ENCODE assay signal across 26 cellular contexts in genomic region chr3:47210863-47211405, GRCh38. TPM values are rescaled to one million over a fixed set of nuclear protein-coding genes. Genes with fewer than 3 reads are reported as not detected.
A peak's percentile ranks its signal among the peaks of the same experiment; 100 is the strongest.
DNase-seq lines count a peak whose midpoint lies in the region; ATAC-seq, FAIRE-seq and TF ChIP-seq lines count a peak whose summit lies in the region.
"Had no signal": no experiment of that assay in that cellular context is flagged by ENCODE, and none has a peak within 500 bp of the region (broad histone marks: within the 10 kb centered on the region; RNA-seq: fewer than 3 reads in every experiment).

No MANE protein-coding gene starts in this region.

- CTCF ChIA-PET in K562 (lab: Yijun Ruan, JAX; ENCODE audit: low intra/inter-chr PET ratio), result no interaction called here
- CTCF ChIA-PET in activated CD4-positive, alpha-beta memory T cell treated with anti-CD3 and anti-CD28 coated beads for 36 hours (lab: Charles Lee), result interaction anchor here (0.8 kb wide), 1 partner anchor 15 kb away, joined by 3 read pairs; no protein-coding TSS in a partner anchor

- TF ChIP-seq CTCF in K562 (IDR thresholded peaks at IDR 0.05 in 2 of 3, conservative IDR thresholded peaks at IDR 0.05 in 1 of 3; ENCODE audit: insufficient read depth in 2 of 3, low read depth in 1 of 3, low read length in 3 of 3), result no peak
- no peak for TF ChIP-seq CTCF in sigmoid colon (IDR thresholded peaks at IDR 0.05)

- no peak overlapping the region for H2AFZ ChIP-seq in K562 (ENCODE audit: low read depth, low read length)

- H3K9me3 Mint-ChIP-seq in activated CD4-positive, alpha-beta memory T cell treated with anti-CD3 and anti-CD28 coated beads for 36 hours, result no peaks in the 10 kb centered on the region
- H3K9me3 Mint-ChIP-seq: CD14-positive monocyte; CD4-positive, alpha-beta memory T cell; CD4-positive, CD25-positive, alpha-beta regulatory T cell; CD8-positive, alpha-beta memory T cell had no signal

- no peaks in the 10 kb centered on the region for H3K9me1 ChIP-seq in K562 (ENCODE audit: control insufficient read depth, insufficient read depth, low read length)

- H4K20me1 ChIP-seq in K562 (replicated peaks; ENCODE audit: control insufficient read depth, insufficient read depth, low read length), result no peaks in the 10 kb centered on the region
- H4K20me1 ChIP-seq: BLaER1 had no signal

- ATAC-seq in K562, result no peak
- ATAC-seq: GM12878 had no signal

- H3K27ac ChIP-seq in K562 (ENCODE audit: extremely low read depth, low read depth, low read length) (no peak overlapping the region), sigmoid colon (no peak overlapping the region)
- H3K27ac ChIP-seq: 22Rv1, BLaER1 had no signal

- H3K4me3 Mint-ChIP-seq in activated CD4-positive, alpha-beta memory T cell treated with anti-CD3 and anti-CD28 coated beads for 36 hours, result no peak overlapping the region
- H3K4me3 Mint-ChIP-seq: CD14-positive monocyte; CD4-positive, alpha-beta memory T cell; CD4-positive, CD25-positive, alpha-beta regulatory T cell; CD8-positive, alpha-beta memory T cell had no signal

- H3K9me3 ChIP-seq in K562 (replicated peaks; ENCODE audit: control insufficient read depth, insufficient read depth, low read depth, low read length) (no peaks in the 10 kb centered on the region), sigmoid colon (no peaks in the 10 kb centered on the region)
- H3K9me3 ChIP-seq: BE2C, BLaER1 had no signal

- in situ Hi-C loops in K562 (cut with MboI), result no loop called here

- DNase-seq in K562 (ENCODE audit: extremely low read depth in 1 of 4, low spot score in 3 of 4) (no peak), sigmoid colon (peak; percentile 4), NCI-H2196 treated with DMSO at 0.1 percent for 48 hours (lab: John Stamatoyannopoulos, UW; ENCODE audit: unreplicated experiment) (no peak)
- DNase-seq in activated CD4-positive, alpha-beta memory T cell treated with anti-CD3 and anti-CD28 coated beads for 36 hours, result no peak
- DNase-seq: ACHN; BE2C; C1 segment of cervical spinal cord; CD4-positive, alpha-beta memory T cell; CD4-positive, CD25-positive, alpha-beta regulatory T cell; CD8-positive, alpha-beta memory T cell; COR-L47; DMS 273 treated with DMSO at 0.1 percent for 48 hours; DMS153; DMS53; DMS79; DND-41; EL; GDM1 had no signal

- TF ChIP-seq EP300 in K562 (IDR thresholded peaks at IDR 0.05; ENCODE audit: low read length) (no peak), sigmoid colon (IDR thresholded peaks at IDR 0.05) (no peak)

- H3K9ac ChIP-seq in K562 (ENCODE audit: insufficient read depth in 1 of 2, low read depth in 2 of 2, low read length in 2 of 2), result no peak overlapping the region
- H3K9ac ChIP-seq: BLaER1 had no signal

- H3K27ac Mint-ChIP-seq in activated CD4-positive, alpha-beta memory T cell treated with anti-CD3 and anti-CD28 coated beads for 36 hours, result no peak overlapping the region
- H3K27ac Mint-ChIP-seq: CD4-positive, alpha-beta memory T cell; CD4-positive, CD25-positive, alpha-beta regulatory T cell; CD8-positive, alpha-beta memory T cell had no signal

- WGBS in K562 (ENCODE audit: insufficient coverage, low coverage, missing lambda C conversion rate), result 53% methylated on average over 3 of the region's 3 CpGs
- WGBS in sigmoid colon, 2 donors, result 93 to 96% methylated on average over 3 of the region's 3 CpGs

- no peaks in the 10 kb centered on the region for H3K27me3 Mint-ChIP-seq in activated CD4-positive, alpha-beta memory T cell treated with anti-CD3 and anti-CD28 coated beads for 36 hours
- H3K27me3 Mint-ChIP-seq: CD4-positive, alpha-beta memory T cell; CD4-positive, CD25-positive, alpha-beta regulatory T cell; CD8-positive, alpha-beta memory T cell had no signal

- no peaks in the 10 kb centered on the region for H3K36me3 ChIP-seq in K562 (ENCODE audit: control insufficient read depth, insufficient read depth, low read length)
- peaks cover 0 to under 1% (median 0%) of the 10 kb centered on the region in 4 donors for H3K36me3 ChIP-seq in sigmoid colon
- H3K36me3 ChIP-seq: BE2C, BLaER1 had no signal

- TF ChIP-seq POLR2A in K562 (conservative IDR thresholded peaks at IDR 0.05), result no peak
- TF ChIP-seq POLR2A in sigmoid colon (IDR thresholded peaks at IDR 0.05), result no peak

- intact Hi-C loops in K562 (cut with micrococcal nuclease) (no loop called here), sigmoid colon (cut with DNase I) (no loop called here)
- intact Hi-C loops in activated CD4-positive, alpha-beta memory T cell treated with anti-CD3 and anti-CD28 coated beads for 36 hours (cut with micrococcal nuclease), result no loop called here

- peak; percentile 47 for FAIRE-seq in A204.1 (lab: Jason Lieb, UNC)
- no peak for FAIRE-seq in K562 (lab: Jason Lieb, UNC)
- FAIRE-seq: GM12878, GM12892, GM18507, GM19239 had no signal

- H3K79me2 ChIP-seq in K562 (ENCODE audit: control insufficient read depth, insufficient read depth, low read length), result no peaks in the 10 kb centered on the region

- no peak overlapping the region for H3K4me2 ChIP-seq in K562 (ENCODE audit: insufficient read depth, low read length)
- H3K4me2 ChIP-seq: BLaER1 had no signal

- no TSS peak for BruUV-seq in K562 (replicated peaks; lab: Mats Ljungman, UMichigan)

- no peaks in the 10 kb centered on the region for H3K36me3 Mint-ChIP-seq in activated CD4-positive, alpha-beta memory T cell treated with anti-CD3 and anti-CD28 coated beads for 36 hours
- H3K36me3 Mint-ChIP-seq: CD14-positive monocyte; CD4-positive, alpha-beta memory T cell; CD4-positive, CD25-positive, alpha-beta regulatory T cell; CD8-positive, alpha-beta memory T cell had no signal

- POLR2A ChIA-PET in K562 (lab: Yijun Ruan, JAX), result interaction anchor here (0.7 to 1.5 kb wide), 3 partner anchors 10 to 11 kb away, joined by 3 to 11 read pairs (median 9); no protein-coding TSS in a partner anchor
- POLR2A ChIA-PET in activated CD4-positive, alpha-beta memory T cell treated with anti-CD3 and anti-CD28 coated beads for 36 hours (lab: Charles Lee), result interaction anchor here (0.6 kb wide), 1 partner anchor 23 kb away, joined by 4 read pairs; no protein-coding TSS in a partner anchor

- peaks cover 2 to 6% of the 10 kb centered on the region in 2 experiments; a peak in 2 of 5 replicates for H3K4me1 ChIP-seq in K562 (replicated peaks in 1 of 2; ENCODE audit: control insufficient read depth in 2 of 2, insufficient read depth in 2 of 2, low read length in 2 of 2)
- no peaks in the 10 kb centered on the region for H3K4me1 ChIP-seq in sigmoid colon
- H3K4me1 ChIP-seq: BE2C, BLaER1 had no signal

- no peaks in the 10 kb centered on the region for H3K4me1 Mint-ChIP-seq in activated CD4-positive, alpha-beta memory T cell treated with anti-CD3 and anti-CD28 coated beads for 36 hours (ENCODE audit: low read depth)
- H3K4me1 Mint-ChIP-seq: CD14-positive monocyte; CD4-positive, alpha-beta memory T cell; CD4-positive, CD25-positive, alpha-beta regulatory T cell; CD8-positive, alpha-beta memory T cell had no signal

- H3K4me3 ChIP-seq in K562, result no peak overlapping the region
- H3K4me3 ChIP-seq in sigmoid colon, result no peak overlapping the region
- H3K4me3 ChIP-seq: BLaER1, GM12878 had no signal

- TF ChIP-seq RAD21 in K562 (CRISPR knock-in tag; conservative IDR thresholded peaks at IDR 0.05 in 1 of 2, IDR thresholded peaks at IDR 0.05 in 1 of 2), result no peak

- H3K27me3 ChIP-seq in K562 (ENCODE audit: control insufficient read depth in 2 of 2, insufficient read depth in 2 of 2, low read length in 2 of 2) (no peaks in the 10 kb centered on the region), sigmoid colon (no peaks in the 10 kb centered on the region)
- H3K27me3 ChIP-seq: BE2C, BLaER1 had no signal

TF ChIP-seq in K562, 482 proteins besides CTCF, POLR2A, EP300 and RAD21 (continues in another document):
- TF ChIP-seq TAF1 (IDR thresholded peaks at IDR 0.05; ENCODE audit: control insufficient read depth, extremely low read depth, insufficient read depth, low read length, severe bottlenecking), result no peak
- no peak for TF ChIP-seq CHD1 (IDR thresholded peaks at IDR 0.05; ENCODE audit: low read length)
- no peak for TF ChIP-seq ZNF778 (CRISPR knock-in tag; IDR thresholded peaks at IDR 0.05)

RNA-seq across cellular contexts. Expression of gene SETD2, which starts 47.0 kb away (rescaled TPM):
- 43.5 and 203 TPM in 2 replicates for total RNA-seq in K562 (2011; cell fraction: chromatin; rRNA removed; ENCODE audit: low replicate concordance)
- total RNA-seq in K562 (2011; cell fraction: nucleolus; rRNA removed), result 27.0 and 45.0 TPM in 2 replicates
- total RNA-seq in K562 (2011; cell fraction: nucleoplasm; rRNA removed), result 67.0 and 71.2 TPM in 2 replicates
- total RNA-seq in K562 (2014; rRNA removed), result 30.0 and 33.6 TPM in 2 replicates
- 43.8 and 47.8 TPM in 2 replicates for total RNA-seq in K562 (2014; rRNA removed; fragmentation: Illumina TruSeq; extraction: Trizol)
- total RNA-seq in K562 (2015; rRNA removed; fragmentation: Illumina TruSeq; extraction: Trizol), result 43.7 and 45.3 TPM in 2 replicates
- total RNA-seq in K562 (2021), result 39.3 and 39.5 TPM in 2 replicates
- polyA plus RNA-seq in K562 (2011; rRNA removed), result 22.8 and 25.2 TPM in 2 replicates
- polyA plus RNA-seq in K562 (2011; cell fraction: cytosol; rRNA removed), result 14.6 and 16.8 TPM in 2 replicates
- 28.4 and 29.7 TPM in 2 replicates for polyA plus RNA-seq in K562 (2011; cell fraction: nucleus; rRNA removed)
- polyA plus RNA-seq in K562 (2012), result 25.0 and 27.7 TPM in 2 replicates
- 38.6 and 44.0 TPM in 2 replicates for polyA plus RNA-seq in K562 (2014; fragmentation: Illumina TruSeq; extraction: Trizol)
- polyA plus RNA-seq in K562 (2014; fragmentation: Nextera tagmentation; extraction: Ambion mirVana), result 10 to 100 TPM in 1 of 2 experiments, 1 to 10 TPM in 1; 8.2 to 11.0 TPM
- 23.0 and 24.6 TPM in 2 replicates for polyA plus RNA-seq in K562 (2014; rRNA removed)
- 86.5 and 93.7 TPM in 2 replicates for polyA minus RNA-seq in K562 (2011; rRNA and poly(A)+ RNA removed)
- 32.7 and 35.5 TPM in 2 replicates for polyA minus RNA-seq in K562 (2011; cell fraction: cytosol; rRNA and poly(A)+ RNA removed)
- polyA minus RNA-seq in K562 (2011; cell fraction: nucleus; rRNA and poly(A)+ RNA removed), result 37.7 and 69.1 TPM in 2 replicates
- total RNA-seq in sigmoid colon, result 10 to 100 TPM; 52.3 to 72.6 (median 59.0) TPM
- 10 to 100 TPM; 12.0 to 20.5 (median 12.9) TPM for polyA plus RNA-seq in sigmoid colon
- 10 to 100 TPM; 31.2 to 31.8 TPM for total RNA-seq in activated CD4-positive, alpha-beta memory T cell treated with anti-CD3 and anti-CD28 coated beads for 36 hours
